Comparison of ENCODE assay signal across 25 cellular contexts in the genomic region with DNA sequence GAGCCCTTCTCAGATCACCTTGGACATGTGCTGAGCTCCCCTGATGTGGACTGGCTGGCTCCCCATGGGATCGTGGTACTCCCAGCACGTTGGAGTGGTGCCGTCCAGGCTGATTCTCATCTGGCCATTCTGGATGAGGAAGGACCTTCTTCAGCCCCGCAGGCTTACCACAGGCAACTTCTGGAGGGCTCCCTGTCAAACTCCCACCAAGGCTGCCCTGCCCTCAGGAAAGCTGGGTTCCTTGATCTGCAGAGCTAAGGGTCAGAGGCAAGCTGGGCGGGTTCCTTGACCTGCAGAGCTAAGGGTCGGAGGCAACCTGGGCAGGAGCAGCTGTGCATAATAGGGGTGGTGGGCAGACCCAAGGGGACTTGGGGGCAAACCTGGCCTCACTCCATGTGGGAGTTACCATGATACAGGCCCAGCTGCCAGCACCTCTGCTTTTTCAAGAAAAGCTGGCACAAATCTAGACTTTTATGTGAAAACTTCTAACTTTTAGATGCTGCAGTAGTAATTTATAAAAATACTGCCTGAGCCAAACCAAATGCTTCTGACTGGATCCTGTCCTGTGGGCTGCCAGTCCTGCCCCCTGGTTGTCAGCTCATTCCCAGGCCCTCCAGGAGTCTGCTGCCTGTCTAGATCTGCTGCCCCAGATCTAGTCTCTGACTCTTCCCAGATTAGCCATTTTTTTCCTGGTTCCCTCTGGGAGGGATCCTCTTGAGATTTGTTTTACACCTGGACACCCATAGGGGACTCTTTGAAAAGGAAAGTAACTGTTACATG. TPM values are rescaled to one million over a fixed set of nuclear protein-coding genes. Genes with fewer than 3 reads are reported as not detected.
"Had no signal": no experiment of that assay in that cellular context is flagged by ENCODE, and none has a peak within 500 bp of the region (broad histone marks: within the 10 kb centered on the region; RNA-seq: fewer than 3 reads in every experiment).

No MANE protein-coding gene starts in this region.

- ATAC-seq: activated T-cell treated with anti-CD3 and anti-CD28 coated beads, Interleukin-2, amount 50 U/mL, for 4 hours; lower lobe of right lung; natural killer cell treated with Interleukin-12 subunit alpha and Interleukin-12 subunit beta and Interleukin-15 and Interleukin-18, amount 100 ng/mL, for 72 hours; sciatic nerve had no signal

- H3K9ac ChIP-seq: parathyroid adenoma had no signal

- H3K4me3 ChIP-seq: esophagus squamous epithelium, lower lobe of right lung, thyroid gland, uterus had no signal

- H3K4me1 ChIP-seq: lower lobe of right lung, parathyroid adenoma, thyroid gland, uterus had no signal

- H3K36me3 ChIP-seq: esophagus squamous epithelium, lower lobe of right lung, neutrophil, thyroid gland, uterus had no signal

- H3K27ac ChIP-seq: lower lobe of right lung, neutrophil, parathyroid adenoma, thyroid gland, uterus had no signal

- H2AFZ ChIP-seq: parathyroid adenoma had no signal

- H3K9me3 ChIP-seq: esophagus squamous epithelium, lower lobe of right lung, neutrophil, thyroid gland, uterus had no signal

- H3K27me3 ChIP-seq: esophagus squamous epithelium, neutrophil, thyroid gland, uterus had no signal

- FAIRE-seq: astrocyte, bronchial epithelial cell, islet of Langerhans had no signal

- H3K79me2 ChIP-seq: parathyroid adenoma had no signal

- DNase-seq: activated CD4-positive, alpha-beta T cell treated with anti-CD3 and anti-CD28 coated beads, Interleukin-2, amount 10 ng/mL, durations not matched to agents 7 days and 5 days; activated CD4-positive, CD25-positive, alpha-beta regulatory T cell; activated CD8-positive, alpha-beta memory T cell treated with anti-CD3 and anti-CD28 coated beads, Interleukin-2, amount 50 U/mL, for 4 hours; activated effector memory CD4-positive, alpha-beta T cell treated with anti-CD3 and anti-CD28 coated beads, Interleukin-2, amount 50 U/mL, for 16 hours; activated naive CD4-positive, alpha-beta T cell treated with anti-CD3 and anti-CD28 coated beads, Interleukin-2, amount 50 U/mL, for 16 hours; activated T-cell treated with anti-CD3 and anti-CD28 coated beads, Interleukin-2, amount 50 U/mL, for 4 hours; cerebellar nuclear complex; cortex of kidney; esophagus squamous epithelium; lower lobe of right lung; stimulated activated CD4-positive, alpha-beta T cell treated with anti-CD3 and anti-CD28 coated beads, Interleukin-4, amount 100 ng/mL, for 24 hours; stimulated activated naive CD4-positive, alpha-beta T cell; T-helper 1 cell; T1000; thyroid gland; uterus had no signal

RNA-seq across cellular contexts. Expression of a gene that starts 5.6 kb away (rescaled TPM):
- total RNA-seq: activated CD4-positive, alpha-beta T cell treated with anti-CD3 and anti-CD28 coated beads, Interleukin-2, amount 10 ng/mL, durations not matched to agents 7 days and 5 days; activated T-cell treated with anti-CD3 and anti-CD28 coated beads, Interleukin-2, amount 50 U/mL, for 4 hours; astrocyte; bronchial epithelial cell; glomerular endothelial cell; lower lobe of right lung; mesothelial cell of epicardium; natural killer cell treated with Interleukin-12 subunit alpha and Interleukin-12 subunit beta and Interleukin-15 and Interleukin-18, amount 100 ng/mL, for 72 hours; sciatic nerve; thyroid gland; uterus had no signal

RNA-seq across cellular contexts. Expression of a gene that starts 19.5 kb away (rescaled TPM):
- total RNA-seq: bronchial epithelial cell, glomerular endothelial cell, uterus had no signal

RNA-seq across cellular contexts. Expression of a gene that starts 27.5 kb away (rescaled TPM):
- total RNA-seq: astrocyte, glomerular endothelial cell, mesothelial cell of epicardium had no signal

RNA-seq across cellular contexts. Expression of a gene that starts 53.9 kb away (rescaled TPM):
- total RNA-seq: astrocyte; bronchial epithelial cell; glomerular endothelial cell; mesothelial cell of epicardium; natural killer cell treated with Interleukin-12 subunit alpha and Interleukin-12 subunit beta and Interleukin-15 and Interleukin-18, amount 100 ng/mL, for 72 hours; sciatic nerve had no signal
